Comparison of ENCODE assay signal across 8 cellular contexts in the genomic region with DNA sequence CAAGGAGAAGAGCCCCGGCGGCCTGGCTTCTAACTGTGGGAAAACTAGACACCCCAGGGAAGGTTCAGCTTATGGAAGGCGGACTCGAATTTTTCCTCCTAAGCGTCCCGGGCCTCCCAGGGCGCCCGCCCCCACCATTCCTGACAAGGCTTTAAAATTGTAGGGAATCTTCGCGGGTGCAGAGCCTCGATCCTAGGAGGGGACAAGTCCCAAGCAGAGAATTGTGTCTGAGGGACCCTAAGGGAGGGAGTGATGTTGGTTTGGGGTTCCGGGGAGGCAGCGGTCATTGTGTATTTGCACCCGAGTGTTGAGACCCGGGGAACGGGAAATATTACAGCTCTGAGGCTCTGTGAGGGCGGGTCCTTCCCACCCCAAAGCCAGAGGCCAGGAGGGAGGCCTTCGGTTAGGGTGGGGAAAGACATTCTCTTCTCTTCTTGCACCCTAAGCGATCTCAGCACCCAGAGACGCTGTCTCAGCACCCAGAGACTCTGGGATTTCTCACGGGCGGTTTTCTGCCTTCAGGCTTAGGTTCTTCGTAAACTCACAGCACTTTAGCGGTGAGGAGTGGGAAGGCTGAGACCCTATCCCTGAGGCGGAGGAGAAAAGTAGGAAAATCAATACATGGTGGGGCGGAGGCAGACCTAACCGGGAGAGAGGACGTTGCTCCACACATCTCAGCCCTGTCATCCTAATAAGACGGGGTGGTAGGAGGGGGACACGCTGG. TPM values are rescaled to one million over a fixed set of nuclear protein-coding genes. Genes with fewer than 3 reads are reported as not detected.
A peak's percentile ranks its signal among the peaks of the same experiment; 100 is the strongest.
DNase-seq lines count a peak whose midpoint lies in the region; ATAC-seq and TF ChIP-seq lines count a peak whose summit lies in the region.

No MANE protein-coding gene starts in this region.

- peaks cover 8% of the 10 kb centered on the region for H3K23me2 ChIP-seq in H9 (ENCODE audit: insufficient read length, low read depth, low read length, poor library complexity, severe bottlenecking)

- H3K4me1 Mint-ChIP-seq in H9 (peaks cover 18 to 29% of the 10 kb centered on the region in 2 experiments), chondrocyte (ENCODE audit: low read depth) (peaks cover 30% of the 10 kb centered on the region), nephron (peaks cover 45% of the 10 kb centered on the region)

- H4K20me1 ChIP-seq in H9 (ENCODE audit: control insufficient read depth, insufficient read depth, insufficient read length): no peaks in the 10 kb centered on the region

- H3K27ac ChIP-seq in A673 (ENCODE audit: low read depth, low read length, poor library complexity, severe bottlenecking) (no peak overlapping the region), H9 (ENCODE audit: insufficient read length, low read depth, low read length) (no peak overlapping the region)

- no peak overlapping the region for H2BK15ac ChIP-seq in H9 (ENCODE audit: low read depth, low read length)

- H4K5ac ChIP-seq in H9 (ENCODE audit: insufficient read length, low read depth, low read length): no peak overlapping the region

- no peak overlapping the region for H2BK120ac ChIP-seq in H9 (ENCODE audit: low read depth, low read length, poor library complexity, severe bottlenecking)

- peak overlapping the region; percentile 51 to 73 for H3K4me3 Mint-ChIP-seq in H9
- H3K4me3 Mint-ChIP-seq in chondrocyte (ENCODE audit: unreplicated experiment): peak overlapping the region; percentile 42
- peak overlapping the region; percentile 65 to 74 (median 72) for H3K4me3 Mint-ChIP-seq in nephron

- H3K79me2 ChIP-seq in H9 (ENCODE audit: insufficient read depth, low read length): no peaks in the 10 kb centered on the region

- peaks cover 77% of the 10 kb centered on the region for H3K27me3 Mint-ChIP-seq in H9 (ENCODE audit: low read depth)
- H3K27me3 Mint-ChIP-seq in chondrocyte (ENCODE audit: low read depth): peaks cover 6% of the 10 kb centered on the region
- peaks cover 64% of the 10 kb centered on the region for H3K27me3 Mint-ChIP-seq in nephron (ENCODE audit: low read depth)

- CTCF ChIA-PET in A673 (lab: Charles Lee): interaction anchor here (0.7 to 1.5 kb wide), 2 partner anchors 396 to 512 kb away, joined by 3 to 4 read pairs; no protein-coding TSS in a partner anchor

- no peak overlapping the region for H3K9ac ChIP-seq in H9 (ENCODE audit: extremely low read depth, insufficient read length, low read length)

- POLR2A ChIA-PET in A673 (lab: Charles Lee; ENCODE audit: low non-redundant PET): no interaction called here

- H3K79me1 ChIP-seq in H9 (ENCODE audit: insufficient read depth, low read depth, low read length, poor library complexity, severe bottlenecking): no peaks in the 10 kb centered on the region

- H3K36me3 ChIP-seq in A673 (ENCODE audit: insufficient read depth, low read length, poor library complexity, severe bottlenecking): no peaks in the 10 kb centered on the region

- ATAC-seq in HG03378 (IDR thresholded peaks at IDR 0.05; ENCODE audit: unreplicated experiment): no peak
- no peak for ATAC-seq in left colon

- H2AFZ ChIP-seq in H9 (ENCODE audit: low read length): no peak overlapping the region

- H3K4me3 ChIP-seq in A673 (ENCODE audit: low read depth, low read length, poor library complexity, severe bottlenecking): peak overlapping the region; percentile 18

- H2BK12ac ChIP-seq in H9 (ENCODE audit: insufficient read length, low read depth, low read length): no peak overlapping the region

- H3K9me3 ChIP-seq in A673 (ENCODE audit: low read depth, low read length, poor library complexity, severe bottlenecking) (no peaks in the 10 kb centered on the region), H9 (ENCODE audit: control insufficient read depth, low read depth, low read length) (no peaks in the 10 kb centered on the region)

- H3K36me3 Mint-ChIP-seq in H9 (ENCODE audit: insufficient read depth in 1 of 3, low read depth in 3 of 3) (peaks cover 0 to 4% (median 0%) of the 10 kb centered on the region in 3 experiments; a peak in 1 of 7 replicates), chondrocyte (ENCODE audit: low read depth) (peaks cover 15% of the 10 kb centered on the region), nephron (ENCODE audit: low read depth) (peaks cover 47% of the 10 kb centered on the region)

- BruUV-seq in A673 (replicated peaks; lab: Mats Ljungman, UMichigan): no TSS peak

- H3K27ac Mint-ChIP-seq in H9: no peak overlapping the region
- H3K27ac Mint-ChIP-seq in chondrocyte (ENCODE audit: unreplicated experiment): peak overlapping the region; percentile 59
- peak overlapping the region; percentile 57 to 86 (median 79) for H3K27ac Mint-ChIP-seq in nephron

- H2AK5ac ChIP-seq in H9 (ENCODE audit: insufficient read length, low read length): no peak overlapping the region

- no peak overlapping the region for H2BK20ac ChIP-seq in H9 (ENCODE audit: low read depth, low read length, poor library complexity, severe bottlenecking)

- H3K56ac ChIP-seq in H9 (ENCODE audit: insufficient read length, low read depth, low read length): no peak overlapping the region

- TF ChIP-seq CTCF in A673 (conservative IDR thresholded peaks at IDR 0.05; ENCODE audit: low read depth, low read length) (no peak), H9 (conservative IDR thresholded peaks at IDR 0.05) (no peak), chondrocyte (IDR thresholded peaks at IDR 0.05) (no peak), nephron (IDR thresholded peaks at IDR 0.05; ENCODE audit: unreplicated experiment in 3 of 3) (no peak)

- peaks cover 9% of the 10 kb centered on the region for H3K4me1 ChIP-seq in A673 (ENCODE audit: insufficient read depth, low read length, poor library complexity, severe bottlenecking)
- H3K4me1 ChIP-seq in H9 (ENCODE audit: insufficient read depth, low read length): no peaks in the 10 kb centered on the region

- H3K27me3 ChIP-seq in A673 (replicated peaks; ENCODE audit: insufficient read depth, low read depth, low read length, poor library complexity) (peaks cover 56% of the 10 kb centered on the region), H9 (ENCODE audit: insufficient read depth, low read length) (peaks cover 65% of the 10 kb centered on the region)

- intact Hi-C loops in A673 (cut with micrococcal nuclease; ENCODE audit: unreplicated experiment): loop anchor here (5.0 kb wide), 1 partner anchor 511 kb away; no protein-coding TSS in a partner anchor
- intact Hi-C loops in left colon (cut with DNase I, micrococcal nuclease): no loop called here

- no peak overlapping the region for H3K14ac ChIP-seq in H9 (ENCODE audit: insufficient read depth, low read length)

- H3K23ac ChIP-seq in H9 (ENCODE audit: insufficient read length, low read depth, low read length): no peak overlapping the region

- DNase-seq in A673 (ENCODE audit: low spot score) (no peak), H9 (no peak), chondrocyte (ENCODE audit: low spot score) (no peak), NCI-H187 treated with DMSO at 0.1 percent for 48 hours (lab: John Stamatoyannopoulos, UW) (no peak), left colon (no peak), NCI-H510A treated with DMSO at 0.1 percent for 48 hours (lab: John Stamatoyannopoulos, UW) (no peak)

- no peak overlapping the region for H2BK5ac ChIP-seq in H9 (ENCODE audit: insufficient read length, low read length)

- H3T11ph ChIP-seq in H9 (ENCODE audit: low read length): no peak overlapping the region

- no peak overlapping the region for H4K8ac ChIP-seq in H9 (replicated peaks; ENCODE audit: insufficient read length, low read depth, low read length)

- H3K9me3 Mint-ChIP-seq in H9 (no peaks in the 10 kb centered on the region; a peak in 3 of 5 replicates), chondrocyte (ENCODE audit: low read depth) (no peaks in the 10 kb centered on the region), nephron (no peaks in the 10 kb centered on the region)

- no peak overlapping the region for H3K18ac ChIP-seq in H9 (ENCODE audit: insufficient read length, low read depth, low read length)

- peak overlapping the region; percentile 38 for H3K4me2 ChIP-seq in H9 (ENCODE audit: insufficient read depth, insufficient read length, low read length)

- no CpG with 5 or more reads among the region's 30 CpGs for WGBS in H9 (ENCODE audit: extremely low coverage, insufficient read length, low lambda C conversion rate)

- H3K4ac ChIP-seq in H9 (ENCODE audit: low read depth, low read length): no peak overlapping the region

- H4K91ac ChIP-seq in H9 (ENCODE audit: insufficient read length, low read depth, low read length): no peak overlapping the region

RNA-seq across cellular contexts. Expression of gene OSR1, which starts 7.6 kb away (rescaled TPM):
- total RNA-seq in A673 (2021) (0.13 and 0.84 TPM in 2 replicates), H9 (2021) (0.24 and 0.35 TPM in 2 replicates), chondrocyte (14.1 to 34.5 TPM (median 32.3 TPM) in 3 replicates), left colon (1 to 10 TPM; 1.3 to 4.1 TPM)

Comparison
In these comparisons a context has a peak if more than half of its experiments do, and no peak if none do; other contexts are left out.
1. H3K27ac Mint-ChIP-seq: peak in chondrocyte (single experiment) and nephron (3 of 3); none in H9 (0 of 3).
2. Peak in every context shown above with its lines, with median percentiles within 50 percentile points of each other: H3K4me3 Mint-ChIP-seq.